9 cellular contexts compared by ENCODE assay signal in the genomic region with DNA sequence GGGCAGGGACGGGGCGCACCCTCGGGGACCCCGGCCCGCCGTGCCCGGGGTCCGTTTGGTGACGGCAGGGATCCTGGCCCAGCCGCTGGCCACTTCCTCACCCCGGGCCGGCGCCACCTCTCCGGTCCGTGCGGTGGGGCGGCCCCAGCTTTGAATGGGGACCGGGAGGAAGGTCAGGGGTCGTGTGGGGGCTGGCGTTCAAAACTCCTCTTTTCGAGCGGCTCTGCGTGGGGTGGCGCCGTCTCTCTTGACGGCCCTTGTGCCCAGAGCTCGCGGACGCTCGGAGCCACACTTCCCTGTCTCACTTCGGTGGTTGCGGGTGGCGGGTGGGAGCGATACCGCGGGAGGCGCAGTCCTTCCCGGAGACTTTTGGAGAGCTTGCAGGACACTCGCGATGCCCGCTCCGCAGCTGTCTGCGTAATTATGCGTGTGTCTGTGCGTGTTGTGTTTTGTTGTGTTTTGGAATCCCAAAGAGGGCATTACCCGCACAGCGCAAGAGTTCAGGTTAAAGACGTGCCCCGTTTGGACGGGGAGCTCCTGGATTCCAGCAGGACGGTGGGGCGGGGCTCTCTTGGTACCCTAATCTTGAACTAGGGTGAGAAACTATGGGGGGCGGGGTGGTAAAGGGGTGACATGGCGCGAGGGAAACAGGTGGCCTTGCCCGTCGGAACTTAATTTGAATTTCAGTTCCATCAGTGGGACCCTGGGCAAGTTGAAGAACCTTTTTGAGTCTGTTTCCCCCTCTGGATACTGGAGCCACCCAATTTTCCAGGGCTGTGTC. TPM values are rescaled to one million over a fixed set of nuclear protein-coding genes. Genes with fewer than 3 reads are reported as not detected.
A peak's percentile ranks its signal among the peaks of the same experiment; 100 is the strongest.
DNase-seq lines count a peak whose midpoint lies in the region; ATAC-seq and TF ChIP-seq lines count a peak whose summit lies in the region.
"Had no signal": no experiment of that assay in that cellular context is flagged by ENCODE, and none has a peak within 500 bp of the region (broad histone marks: within the 10 kb centered on the region; RNA-seq: fewer than 3 reads in every experiment).

No MANE protein-coding gene starts in this region.

- H3K4me3 Mint-ChIP-seq in activated B cell treated with CpG ODN at 0.5 μM for 24 hours: peak overlapping the region; percentile 97

- no peaks in the 10 kb centered on the region for H3K9me3 Mint-ChIP-seq in activated B cell treated with CpG ODN at 0.5 μM for 24 hours

- CTCF ChIA-PET in activated B cell treated with CpG ODN at 0.5 μM for 24 hours (lab: Charles Lee): interaction anchor here (0.7 to 3.1 kb wide), 7 partner anchors 15 to 94 kb away, joined by 3 to 11 read pairs (median 4); no protein-coding TSS in a partner anchor

- peak overlapping the region; percentile 91 for H3K27ac Mint-ChIP-seq in activated B cell treated with CpG ODN at 0.5 μM for 24 hours

- no peak overlapping the region for H3K27ac ChIP-seq in psoas muscle

- peaks cover 0 to 29% (median 12%) of the 10 kb centered on the region in 3 donors for H3K27me3 ChIP-seq in psoas muscle (ENCODE audit: insufficient read depth in 3 of 3, low read length in 2 of 3)

- DNase-seq in SKM-1 treated with dmso at 0.1 percent for 144 hours (lab: John Stamatoyannopoulos, UW; ENCODE audit: unreplicated experiment) (peak; percentile 29), SKM-1 (lab: John Stamatoyannopoulos, UW; ENCODE audit: unreplicated experiment) (no peak), activated B cell treated with CpG ODN at 0.5 μM for 24 hours (peak; percentile 47), Right ventricle myocardium superior (peak; percentile 64), psoas muscle (peak; percentile 30 to 61), NCI-H1694 (lab: John Stamatoyannopoulos, UW) (no peak)
- no peak for DNase-seq in effector CD4-positive, alpha-beta T cell
- DNase-seq: DND-41 had no signal

- no peaks in the 10 kb centered on the region for H3K27me3 Mint-ChIP-seq in activated B cell treated with CpG ODN at 0.5 μM for 24 hours

- peaks cover 72% of the 10 kb centered on the region for H3K4me1 Mint-ChIP-seq in activated B cell treated with CpG ODN at 0.5 μM for 24 hours

- no peak for TF ChIP-seq CTCF in activated B cell treated with CpG ODN at 0.5 μM for 24 hours (IDR thresholded peaks at IDR 0.05)
- no peak for TF ChIP-seq CTCF in psoas muscle (IDR thresholded peaks at IDR 0.05)

- intact Hi-C loops in activated B cell treated with CpG ODN at 0.5 μM for 24 hours (cut with micrococcal nuclease) (loop anchor here (1.0 to 5.0 kb wide), 5 partner anchors 17 to 95 kb away; no protein-coding TSS in a partner anchor), Right ventricle myocardium superior (cut with DNase I) (no loop called here), psoas muscle (cut with DNase I) (no loop called here)

- H3K4me3 ChIP-seq in psoas muscle: peak overlapping the region; percentile 65

- H3K36me3 Mint-ChIP-seq in activated B cell treated with CpG ODN at 0.5 μM for 24 hours (ENCODE audit: low read depth): peaks cover 36% of the 10 kb centered on the region

- H3K4me1 ChIP-seq in psoas muscle: no peaks in the 10 kb centered on the region

- no peaks in the 10 kb centered on the region for H3K9me3 ChIP-seq in psoas muscle

- 2 to 4% (median 3%) methylated on average over 39 to 57 of the region's 57 CpGs for WGBS in psoas muscle, 3 donors

- no peaks in the 10 kb centered on the region for H3K36me3 ChIP-seq in psoas muscle (ENCODE audit: insufficient read depth in 1 of 2, low read depth in 1 of 2)

- POLR2A ChIA-PET in activated B cell treated with CpG ODN at 0.5 μM for 24 hours (lab: Charles Lee): interaction anchor here (0.7 to 5.7 kb wide), 31 partner anchors 8 to 95 kb away, joined by 3 to 88 read pairs (median 6); no protein-coding TSS in a partner anchor

- ATAC-seq in HG03064 (IDR thresholded peaks at IDR 0.05; ENCODE audit: low read depth, unreplicated experiment) (peak; percentile 8), activated B cell treated with CpG ODN at 0.5 μM for 24 hours (ENCODE audit: low read depth) (peak; percentile 9), Right ventricle myocardium superior (ENCODE audit: poor library complexity) (peak; percentile 44), psoas muscle (peak in 1 of 4 donors; percentile 33)

RNA-seq across cellular contexts. Expression of a gene that starts 0.6 kb away (rescaled TPM):
- 449 and 525 TPM in 2 replicates for total RNA-seq in activated B cell treated with CpG ODN at 0.5 μM for 24 hours
- 7.2 TPM for total RNA-seq in Right ventricle myocardium superior
- 1 to 10 TPM; 2.5 to 4.8 (median 3.0) TPM for total RNA-seq in psoas muscle
- 1 to 10 TPM in 2 of 3 donors, under 1 TPM in 1; 0.96 to 1.2 (median 1.1) TPM for polyA plus RNA-seq in psoas muscle

Comparison
In these comparisons a context has a peak if more than half of its experiments do, and no peak if none do; other contexts are left out.
1. DNase-seq: peak in SKM-1 treated with dmso at 0.1 percent for 144 hours (single experiment), activated B cell treated with CpG ODN at 0.5 μM for 24 hours (single experiment), Right ventricle myocardium superior (single experiment) and psoas muscle (2 of 2); none in SKM-1 (single experiment), effector CD4-positive, alpha-beta T cell (single experiment) and NCI-H1694 (single experiment).
2. RNA of a gene that starts 0.6 kb away (total RNA-seq): 449 to 525 TPM in activated B cell treated with CpG ODN at 0.5 μM for 24 hours; 7.2 TPM in Right ventricle myocardium superior (single experiment) and 2.5 to 4.8 TPM in psoas muscle; every median in the first group is over 10 times any median in the second.